In the genomic region with DNA sequence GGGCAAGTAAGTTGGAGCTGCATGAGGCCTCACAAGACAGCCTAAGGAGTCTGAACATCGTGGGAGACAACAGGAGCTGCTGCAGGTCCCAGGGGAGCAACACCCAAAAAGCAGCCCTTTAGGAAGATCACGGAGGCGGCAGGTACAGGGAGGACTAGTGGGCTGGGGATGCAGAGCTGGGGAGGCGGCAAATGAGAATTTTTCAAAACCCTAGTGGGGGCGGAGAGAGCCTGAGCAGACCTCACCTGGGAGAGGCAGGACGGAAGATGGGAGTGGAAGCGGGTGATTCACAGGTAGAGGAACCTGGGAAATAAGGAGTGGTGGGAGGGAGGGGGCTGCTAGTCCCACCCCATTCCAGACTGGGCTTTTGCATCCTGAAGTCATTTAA, we compare ENCODE assay signal across 11 cellular contexts. TPM values are rescaled to one million over a fixed set of nuclear protein-coding genes. Genes with fewer than 3 reads are reported as not detected.
A peak's percentile ranks its signal among the peaks of the same experiment; 100 is the strongest.
DNase-seq lines count a peak whose midpoint lies in the region; ATAC-seq, FAIRE-seq and TF ChIP-seq lines count a peak whose summit lies in the region.
"Had no signal": no experiment of that assay in that cellular context is flagged by ENCODE, and none has a peak within 500 bp of the region (broad histone marks: within the 10 kb centered on the region; RNA-seq: fewer than 3 reads in every experiment).

No MANE protein-coding gene starts in this region.

- peaks cover 0 to 7% of the 10 kb centered on the region in 2 experiments; a peak in 1 of 4 replicates for H3K4me1 ChIP-seq in HCT116 (ENCODE audit: control insufficient read depth in 1 of 2, insufficient read depth in 2 of 2, low read length in 2 of 2)
- H3K4me1 ChIP-seq in H1 (replicated peaks in 1 of 4; ENCODE audit: control insufficient read depth in 3 of 4, insufficient read depth in 4 of 4, low read length in 3 of 4) = no peaks in the 10 kb centered on the region; a peak in 1 of 7 replicates
- H3K4me1 ChIP-seq in prostate gland (replicated peaks) = no peaks in the 10 kb centered on the region
- peaks cover 5% of the 10 kb centered on the region for H3K4me1 ChIP-seq in mammary epithelial cell (ENCODE audit: insufficient read depth, low read length)

- no peak for TF ChIP-seq RAD21 in HCT116 (IDR thresholded peaks at IDR 0.05; ENCODE audit: low read depth)
- TF ChIP-seq RAD21 in H1 (IDR thresholded peaks at IDR 0.05 in 1 of 2, conservative IDR thresholded peaks at IDR 0.05 in 1 of 2; ENCODE audit: low read depth in 2 of 2, low read length in 2 of 2) = no peak

- H4K20me1 ChIP-seq in HCT116 (ENCODE audit: insufficient read depth) = no peaks in the 10 kb centered on the region
- peaks cover 0 to 2% of the 10 kb centered on the region in 2 experiments for H4K20me1 ChIP-seq in H1 (replicated peaks in 1 of 2; ENCODE audit: control insufficient read depth in 1 of 2, insufficient read depth in 2 of 2, low read length in 2 of 2)
- no peaks in the 10 kb centered on the region for H4K20me1 ChIP-seq in mammary epithelial cell (ENCODE audit: insufficient read depth, low read length)

- H3K4me2 ChIP-seq in HCT116 (ENCODE audit: low read length) (0 out of 2 replicates have a peak overlapping the region, but pooled peaks have one; percentile 15), H1 (ENCODE audit: insufficient read depth in 1 of 2, low read depth in 2 of 2, low read length in 2 of 2) (no peak overlapping the region), mammary epithelial cell (ENCODE audit: insufficient read depth, low read depth, low read length) (no peak overlapping the region)
- H3K4me2 ChIP-seq: SK-N-SH had no signal

- H3K79me2 ChIP-seq in HCT116 (ENCODE audit: insufficient read depth, low read length) (no peaks in the 10 kb centered on the region), H1 (ENCODE audit: control insufficient read depth in 1 of 2, insufficient read depth in 2 of 2, low read length in 2 of 2) (no peaks in the 10 kb centered on the region), mammary epithelial cell (ENCODE audit: insufficient read depth, low read length) (peaks cover 2% of the 10 kb centered on the region)

- no peak for FAIRE-seq in H1 (lab: Jason Lieb, UNC)

- 90% methylated on average over 6 of the region's 7 CpGs; no CpG with 5 or more reads in 1 of the 2 experiments for WGBS in H1 (ENCODE audit: extremely low coverage in 1 of 2, insufficient coverage in 1 of 2, insufficient read length in 1 of 2, insufficient replicate concordance in 2 of 2, low coverage in 1 of 2, low lambda C conversion rate in 2 of 2, missing lambda C conversion rate in 1 of 2), 2 experiments
- WGBS in prostate gland = 92% methylated on average over 7 of the region's 7 CpGs
- 90% methylated on average over 7 of the region's 7 CpGs for WGBS in mammary epithelial cell (ENCODE audit: low coverage, missing lambda C conversion rate)

- H3K23ac ChIP-seq in H1 (ENCODE audit: insufficient read length) = no peak overlapping the region

- no peak overlapping the region for H4K5ac ChIP-seq in H1 (ENCODE audit: insufficient read length, low read depth, low read length)

- H3K9me2 ChIP-seq in HCT116 (ENCODE audit: insufficient read depth) = no peaks in the 10 kb centered on the region
- H3K9me2 ChIP-seq: SK-N-SH had no signal

- no peak overlapping the region for H2BK120ac ChIP-seq in H1 (replicated peaks; ENCODE audit: low read depth, low read length)

- dilution Hi-C loops in mammary epithelial cell (cut with HindIII; ENCODE audit: low sequenced_read_pairs) = no loop called here

- H2BK5ac ChIP-seq in H1 (ENCODE audit: low read depth, low read length) = no peak overlapping the region

- no peak overlapping the region for H3K9ac ChIP-seq in HCT116 (ENCODE audit: low read length)
- no peak overlapping the region for H3K9ac ChIP-seq in H1 (replicated peaks in 1 of 4; ENCODE audit: extremely low read depth in 1 of 4, low read depth in 3 of 4, low read length in 3 of 4)
- H3K9ac ChIP-seq in mammary epithelial cell (ENCODE audit: insufficient read depth, low read length) = no peak overlapping the region
- H3K9ac ChIP-seq: SK-N-SH had no signal

- DNase-seq in HCT116 (ENCODE audit: low read depth, low spot score) (no peak), RWPE1 (ENCODE audit: low spot score) (no peak), H1 (ENCODE audit: low read depth in 1 of 2, low spot score in 2 of 2) (no peak), prostate gland (ENCODE audit: low spot score) (peak; percentile 1), mammary epithelial cell (no peak), NCI-H2171 treated with DMSO at 0.1 percent for 48 hours (lab: John Stamatoyannopoulos, UW) (no peak), left colon (no peak)
- DNase-seq: NCI-H446 treated with DMSO at 0.1 percent for 48 hours, SHP77 treated with DMSO at 0.1 percent for 48 hours had no signal

- TF ChIP-seq POLR2A in HCT116 (IDR thresholded peaks at IDR 0.05; ENCODE audit: borderline replicate concordance, extremely low read depth, insufficient read depth, insufficient read length) (no peak), H1 (IDR thresholded peaks at IDR 0.05; ENCODE audit: control extremely low read depth in 1 of 2, low read depth in 2 of 2, low read length in 2 of 2) (no peak), prostate gland (IDR thresholded peaks at IDR 0.05) (no peak)

- H3K36me3 ChIP-seq in HCT116 (ENCODE audit: control insufficient read depth in 1 of 2, insufficient read depth in 2 of 2, low read length in 2 of 2) = no peaks in the 10 kb centered on the region
- H3K36me3 ChIP-seq in H1 (ENCODE audit: control insufficient read depth in 2 of 4, insufficient read depth in 4 of 4, low read length in 3 of 4) = peaks cover 0 to 2% (median 0%) of the 10 kb centered on the region in 4 experiments; a peak in 3 of 8 replicates
- no peaks in the 10 kb centered on the region for H3K36me3 ChIP-seq in prostate gland
- H3K36me3 ChIP-seq in mammary epithelial cell (ENCODE audit: insufficient read depth, low read length) = peaks cover 3% of the 10 kb centered on the region

- no peak overlapping the region for H2AFZ ChIP-seq in HCT116 (ENCODE audit: low read depth, low read length, poor library complexity, severe bottlenecking)
- no peak overlapping the region for H2AFZ ChIP-seq in H1 (ENCODE audit: low read length)
- H2AFZ ChIP-seq in mammary epithelial cell (ENCODE audit: low read depth, low read length) = no peak overlapping the region

- intact Hi-C loops in HCT116 (cut with micrococcal nuclease) = no loop called here
- intact Hi-C loops in prostate gland (cut with DNase I) = no loop called here
- intact Hi-C loops in mammary epithelial cell (cut with micrococcal nuclease) = no loop called here
- intact Hi-C loops in left colon (cut with DNase I, micrococcal nuclease) = no loop called here

- H3K4me3 ChIP-seq in HCT116 (replicated peaks in 1 of 2; ENCODE audit: low read depth in 1 of 2, low read length in 2 of 2) (no peak overlapping the region), H1 (ENCODE audit: extremely low read depth in 1 of 4, insufficient read depth in 2 of 4, low read depth in 3 of 4, low read length in 4 of 4) (no peak overlapping the region), prostate gland (no peak overlapping the region), mammary epithelial cell (replicated peaks in 1 of 3; ENCODE audit: insufficient read depth in 1 of 3, low read depth in 2 of 3, low read length in 3 of 3) (no peak overlapping the region)
- H3K4me3 ChIP-seq: MG63 had no signal

- TF ChIP-seq CTCF in HCT116 (IDR thresholded peaks at IDR 0.05 in 2 of 3, conservative IDR thresholded peaks at IDR 0.05 in 1 of 3; ENCODE audit: borderline replicate concordance in 1 of 3, insufficient read depth in 1 of 3, low read depth in 2 of 3, low read length in 2 of 3) = no peak
- no peak for TF ChIP-seq CTCF in RWPE1 (conservative IDR thresholded peaks at IDR 0.05; ENCODE audit: low read depth)
- no peak for TF ChIP-seq CTCF in H1 (IDR thresholded peaks at IDR 0.05; ENCODE audit: control extremely low read depth in 1 of 3, insufficient read depth in 1 of 3, low read depth in 1 of 3, low read length in 3 of 3)
- TF ChIP-seq CTCF in prostate gland (IDR thresholded peaks at IDR 0.05) = no peak
- no peak for TF ChIP-seq CTCF in mammary epithelial cell (conservative IDR thresholded peaks at IDR 0.05 in 1 of 2, IDR thresholded peaks at IDR 0.05 in 1 of 2; ENCODE audit: extremely low read depth in 1 of 2, insufficient read depth in 1 of 2, low read depth in 1 of 2, low read length in 2 of 2)

- H3K56ac ChIP-seq in H1 (replicated peaks; ENCODE audit: insufficient read length, low read depth, low read length) = no peak overlapping the region

- no peak overlapping the region for H2BK12ac ChIP-seq in H1 (ENCODE audit: low read depth, low read length)

- no peak overlapping the region for H3K14ac ChIP-seq in H1 (ENCODE audit: insufficient read length)

- no peak overlapping the region for H3K18ac ChIP-seq in H1 (ENCODE audit: extremely low read depth, low read length)

- H3K27me3 ChIP-seq in HCT116 (ENCODE audit: insufficient read depth, low read length) (no peaks in the 10 kb centered on the region), H1 (replicated peaks in 1 of 4; ENCODE audit: control insufficient read depth in 3 of 4, extremely low read depth in 1 of 4, insufficient read depth in 3 of 4, low read length in 3 of 4) (no peaks in the 10 kb centered on the region), prostate gland (replicated peaks; ENCODE audit: insufficient read depth) (no peaks in the 10 kb centered on the region), mammary epithelial cell (ENCODE audit: insufficient read depth, low read length) (no peaks in the 10 kb centered on the region)
- H3K27me3 ChIP-seq: MG63 had no signal

- H3K27ac ChIP-seq in HCT116 (ENCODE audit: low read depth, low read length) (no peak overlapping the region), RWPE1 (peak overlapping the region; percentile 55), H1 (ENCODE audit: low read depth, low read length) (no peak overlapping the region), prostate gland (no peak overlapping the region), mammary epithelial cell (ENCODE audit: insufficient read depth, low read depth, low read length) (no peak overlapping the region)

- no TSS peak for BruUV-seq in HCT116 (replicated peaks; lab: Mats Ljungman, UMichigan)
- no TSS peak for BruUV-seq in mammary epithelial cell (replicated peaks; lab: Mats Ljungman, UMichigan)

- H3K23me2 ChIP-seq in H1 (ENCODE audit: low read depth, low read length) = no peaks in the 10 kb centered on the region

- POLR2A ChIA-PET in HCT116 (lab: Charles Lee) = no interaction called here
- POLR2A ChIA-PET in RWPE1 (lab: Yijun Ruan, JAX; ENCODE audit: low non-redundant PET) = no interaction called here
- POLR2A ChIA-PET in H1 (lab: Charles Lee; ENCODE audit: partially characterized antibody) = no interaction called here

- in situ Hi-C loops in mammary epithelial cell (cut with MboI; ENCODE audit: low sequenced_read_pairs in 2 of 2) = no loop called here

- no peak overlapping the region for H4K91ac ChIP-seq in H1 (replicated peaks; ENCODE audit: insufficient read length, low read length)

- ATAC-seq in HCT116 (peak; percentile 17), left colon (no peak)

- no peak overlapping the region for H3K4ac ChIP-seq in H1 (replicated peaks; ENCODE audit: insufficient read length, low read depth, low read length)

- TF ChIP-seq EP300 in H1 (IDR thresholded peaks at IDR 0.05; ENCODE audit: borderline replicate concordance in 1 of 2, low read depth in 2 of 2, low read length in 2 of 2) = no peak

- no peaks in the 10 kb centered on the region for H3K79me1 ChIP-seq in H1 (ENCODE audit: low read depth, low read length)

- no peaks in the 10 kb centered on the region for H3K9me3 ChIP-seq in HCT116 (ENCODE audit: control insufficient read depth in 1 of 2, insufficient read depth in 1 of 2, low read depth in 1 of 2, low read length in 2 of 2)
- H3K9me3 ChIP-seq in H1 (ENCODE audit: insufficient read depth in 2 of 2, low read depth in 1 of 2, low read length in 1 of 2) = no peaks in the 10 kb centered on the region
- no peaks in the 10 kb centered on the region for H3K9me3 ChIP-seq in prostate gland
- no peaks in the 10 kb centered on the region for H3K9me3 ChIP-seq in mammary epithelial cell (replicated peaks; ENCODE audit: insufficient read depth, low read length)
- H3K9me3 ChIP-seq: MG63, SK-N-SH had no signal

- RAD21 ChIA-PET in HCT116 (lab: Charles Lee; ENCODE audit: low non-redundant PET in 1 of 2, low total read pairs in 2 of 2, uncharacterized antibody in 2 of 2, unreplicated experiment in 2 of 2) = interaction anchor here in 1 of 2 experiments (1.1 kb wide), 1 partner anchor 78 kb away, joined by 3 read pairs; no protein-coding TSS in a partner anchor

- peak overlapping the region; percentile 23; the same call in 1 of the 2 replicates for H4K8ac ChIP-seq in H1 (ENCODE audit: extremely low read depth, insufficient read depth, low read length)

- H2AK5ac ChIP-seq in H1 (ENCODE audit: low read depth, low read length) = no peak overlapping the region

- H2BK15ac ChIP-seq in H1 (ENCODE audit: low read length) = no peak overlapping the region

- CTCF ChIA-PET in HCT116 (lab: Charles Lee) = interaction anchor here (1.2 to 3.0 kb wide), 11 partner anchors 8 to 91 kb away, joined by 3 to 21 read pairs (median 7); no protein-coding TSS in a partner anchor
- CTCF ChIA-PET in RWPE1 (lab: Yijun Ruan, JAX) = interaction anchor here (0.6 to 1.4 kb wide), 6 partner anchors 8 to 179 kb away, joined by 3 to 6 read pairs (median 4); no protein-coding TSS in a partner anchor
- CTCF ChIA-PET in H1 (lab: Charles Lee; ENCODE audit: partially characterized antibody) = interaction anchor here (0.7 to 6.2 kb wide), 32 partner anchors 10 to 946 kb away, joined by 3 to 63 read pairs (median 5); partner anchors contain the start of gene DKK3
- CTCF ChIA-PET in mammary epithelial cell (lab: Charles Lee; ENCODE audit: low non-redundant PET) = no interaction called here

- H2BK20ac ChIP-seq in H1 (ENCODE audit: low read length) = no peak overlapping the region

RNA-seq across cellular contexts. Expression of gene DKK3, which starts 42.1 kb away (rescaled TPM):
- total RNA-seq in HCT116 (2021; ENCODE audit: unreplicated experiment) (0.49 TPM), prostate gland (100 to 1,000 TPM; 160 to 273 TPM), mammary epithelial cell (100 to 1,000 TPM; 299 to 771 TPM), left colon (10 to 100 TPM in 1 of 2 donors, 1 to 10 TPM in 1; 8.1 to 19.5 TPM)
- 0.20 TPM in 1 of 2 replicates, not detected in the other for polyA plus RNA-seq in HCT116 (2012)
- 30.0 and 30.2 TPM in 2 replicates for total RNA-seq in H1 (2021; fragmentation: NEBNext Ultra II Directional; extraction: Animal tissue kit (Norgen Biotek cat#: 25700))
- polyA plus RNA-seq in H1 (2011; rRNA removed) (40.1 and 51.0 TPM in 2 replicates), mammary epithelial cell (326 TPM)
- polyA plus RNA-seq in H1 (2011; cell fraction: cytosol; rRNA removed) = 47.2 TPM
- polyA plus RNA-seq in H1 (2011; cell fraction: nucleus; rRNA removed) = 32.6 TPM
- polyA plus RNA-seq in H1 (2012, experiment 1 of 2) = 22.0 to 30.0 TPM (median 28.4 TPM) in 4 replicates
- 26.0 TPM for polyA plus RNA-seq in H1 (2012, experiment 2 of 2)
- polyA plus RNA-seq in H1 (2013, experiment 1 of 2) = 18.9 TPM
- polyA plus RNA-seq in H1 (2013, experiment 2 of 2) = 19.7 TPM
- polyA minus RNA-seq in H1 (2011; rRNA and poly(A)+ RNA removed) = 40.5 and 47.6 TPM in 2 replicates
- 23.2 TPM for polyA minus RNA-seq in H1 (2011; cell fraction: cytosol; rRNA and poly(A)+ RNA removed)
- 25.2 TPM for polyA minus RNA-seq in H1 (2011; cell fraction: nucleus; rRNA and poly(A)+ RNA removed)
- 122 TPM for polyA minus RNA-seq in mammary epithelial cell
